10 cellular contexts compared by ENCODE assay signal in the genomic region with DNA sequence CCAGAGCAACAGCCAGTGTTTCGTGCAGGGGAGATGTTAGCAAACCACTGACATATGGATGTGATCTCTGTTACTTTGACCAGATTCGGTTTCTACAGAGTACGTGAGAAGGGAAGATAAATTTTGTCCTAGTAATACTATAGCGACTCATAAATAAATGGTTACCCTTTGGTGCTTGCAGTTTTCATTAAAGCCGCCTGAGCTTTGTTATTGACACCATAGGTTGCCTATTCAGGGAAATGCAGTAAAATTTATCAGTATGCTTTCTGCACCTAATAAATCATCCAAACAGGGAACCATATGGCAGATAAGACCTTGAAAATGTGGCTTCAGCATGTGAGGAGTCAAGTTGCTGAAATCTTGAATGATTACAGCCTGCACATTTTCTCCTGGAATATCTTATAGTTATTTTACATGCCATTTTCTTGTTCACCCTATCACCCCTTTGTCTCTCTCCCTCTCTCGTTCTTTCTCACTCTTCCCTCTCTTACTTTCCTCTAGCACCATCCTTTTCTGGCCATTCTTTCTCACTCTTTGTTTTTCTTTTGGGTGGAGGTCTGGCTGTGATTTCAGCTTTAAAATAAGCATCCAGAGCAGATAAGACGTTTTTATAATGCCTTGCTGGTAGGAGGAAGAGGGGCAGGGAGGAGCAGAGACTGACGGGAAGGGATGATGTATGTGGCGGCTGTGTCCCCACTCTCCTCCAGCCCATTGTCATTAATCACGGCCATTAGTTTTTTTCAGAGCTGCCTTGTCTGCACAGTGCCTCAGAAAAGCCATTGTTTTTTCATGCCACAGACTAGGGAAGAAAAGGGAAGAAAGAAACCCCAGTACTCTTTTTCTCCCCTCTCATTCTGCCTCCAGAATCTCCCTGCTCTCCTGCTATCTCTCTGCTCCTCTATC.
DNase-seq lines count a peak whose midpoint lies in the region; ATAC-seq, FAIRE-seq and TF ChIP-seq lines count a peak whose summit lies in the region.
"Had no signal": no experiment of that assay in that cellular context is flagged by ENCODE, and none has a peak within 500 bp of the region (broad histone marks: within the 10 kb centered on the region; RNA-seq: fewer than 3 reads in every experiment).

No MANE protein-coding gene starts in this region.

- peaks cover 52% of the 10 kb centered on the region for H3K27me3 Mint-ChIP-seq in mesothelial cell of epicardium (ENCODE audit: low read depth)

- TF ChIP-seq POLR2A in H54 (IDR thresholded peaks at IDR 0.05; ENCODE audit: low read depth, low read length): no peak

- H3K9me3 Mint-ChIP-seq in mesothelial cell of epicardium: no peaks in the 10 kb centered on the region
- H3K9me3 Mint-ChIP-seq: activated CD4-positive, alpha-beta memory T cell treated with anti-CD3 and anti-CD28 coated beads, Interleukin-2, amount 10 ng/mL, durations not matched to agents 7 days and 5 days had no signal

- no peak for FAIRE-seq in H54 (lab: Jason Lieb, UNC)

- peak overlapping the region; percentile 78 for H3K27ac Mint-ChIP-seq in mesothelial cell of epicardium
- H3K27ac Mint-ChIP-seq: activated CD4-positive, alpha-beta memory T cell treated with anti-CD3 and anti-CD28 coated beads, Interleukin-2, amount 10 ng/mL, durations not matched to agents 7 days and 5 days had no signal

- H3K36me3 Mint-ChIP-seq in mesothelial cell of epicardium: no peaks in the 10 kb centered on the region

- TF ChIP-seq CTCF in mesothelial cell of epicardium (IDR thresholded peaks at IDR 0.05; ENCODE audit: unreplicated experiment): no peak

- H3K4me3 Mint-ChIP-seq in mesothelial cell of epicardium: peak overlapping the region; percentile 12
- H3K4me3 Mint-ChIP-seq: activated CD4-positive, alpha-beta memory T cell treated with anti-CD3 and anti-CD28 coated beads, Interleukin-2, amount 10 ng/mL, durations not matched to agents 7 days and 5 days had no signal

- peak; percentile 44 for ATAC-seq in GM18907 (IDR thresholded peaks at IDR 0.05; ENCODE audit: unreplicated experiment)
- ATAC-seq in HG02938 (IDR thresholded peaks at IDR 0.05; ENCODE audit: unreplicated experiment): peak; percentile 66

- peaks cover 32% of the 10 kb centered on the region for H3K4me1 Mint-ChIP-seq in mesothelial cell of epicardium
- H3K4me1 Mint-ChIP-seq: activated CD4-positive, alpha-beta memory T cell treated with anti-CD3 and anti-CD28 coated beads, Interleukin-2, amount 10 ng/mL, durations not matched to agents 7 days and 5 days had no signal

- DNase-seq in NOMO-1 treated with dmso at 0.1 percent for 144 hours (lab: John Stamatoyannopoulos, UW; ENCODE audit: unreplicated experiment) (peak; percentile 40), mesothelial cell of epicardium (ENCODE audit: low spot score in 2 of 2, unreplicated experiment in 2 of 2) (no peak), H54 (ENCODE audit: insufficient read length, low spot score) (no peak), ecto neural progenitor cell (ENCODE audit: low spot score) (no peak)
- no peak for DNase-seq in effector CD8-positive, alpha-beta T cell (lab: John Stamatoyannopoulos, UW)
- DNase-seq in activated CD4-positive, alpha-beta T cell treated with anti-CD3 and anti-CD28 coated beads for 48 hours: no peak
- DNase-seq: activated CD4-positive, alpha-beta memory T cell treated with anti-CD3 and anti-CD28 coated beads, Interleukin-2, amount 10 ng/mL, durations not matched to agents 7 days and 5 days; amniotic stem cell had no signal
